In genomic region chr6:42236680-42237473, GRCh38 we compare ENCODE assay signal across 14 cellular contexts. TPM values are rescaled to one million over a fixed set of nuclear protein-coding genes. Genes with fewer than 3 reads are reported as not detected.
DNase-seq lines count a peak whose midpoint lies in the region; ATAC-seq and TF ChIP-seq lines count a peak whose summit lies in the region.
"Had no signal": no experiment of that assay in that cellular context is flagged by ENCODE, and none has a peak within 500 bp of the region (broad histone marks: within the 10 kb centered on the region; RNA-seq: fewer than 3 reads in every experiment).

No MANE protein-coding gene starts in this region.

- H3K27ac Mint-ChIP-seq in activated T-cell treated with anti-CD3 and anti-CD28 coated beads, Interleukin-2, amount 50 U/mL, for 72 hours: peak overlapping the region; percentile 78
- peak overlapping the region; percentile 85 for H3K27ac Mint-ChIP-seq in activated T-helper 17 cell treated with anti-CD3 and anti-CD28 coated beads, Interleukin-2, amount 50 U/mL, for 72 hours
- peak overlapping the region; percentile 66 for H3K27ac Mint-ChIP-seq in stimulated activated naive B cell treated with anti-CD40 and anti-IgM and Interleukin-4, amounts not matched to agents 10 μg/mL and 1 μg/mL and 100 μg/mL, for 72 hours

- peaks cover 30% of the 10 kb centered on the region for H3K4me1 Mint-ChIP-seq in activated T-cell treated with anti-CD3 and anti-CD28 coated beads, Interleukin-2, amount 50 U/mL, for 72 hours (ENCODE audit: low read depth)
- peaks cover 6% of the 10 kb centered on the region for H3K4me1 Mint-ChIP-seq in activated T-helper 17 cell treated with anti-CD3 and anti-CD28 coated beads, Interleukin-2, amount 50 U/mL, for 72 hours
- H3K4me1 Mint-ChIP-seq in stimulated activated naive B cell treated with anti-CD40 and anti-IgM and Interleukin-4, amounts not matched to agents 10 μg/mL and 1 μg/mL and 100 μg/mL, for 72 hours: peaks cover 25 to 34% of the 10 kb centered on the region in 2 donors

- no peak for DNase-seq in activated T-cell treated with anti-CD3 and anti-CD28 coated beads, Interleukin-2, amount 50 U/mL, for 72 hours
- DNase-seq in activated T-cell treated with anti-CD3 and anti-CD28 coated beads, Interleukin-2, amount 50 U/mL, for 1 hour: no peak
- DNase-seq in GM20000 (ENCODE audit: low spot score) (peak; percentile 64), iPS-NIHi11 (ENCODE audit: low spot score) (no peak)
- no peak for DNase-seq in stimulated activated naive B cell treated with anti-CD40 and anti-IgM and Interleukin-4, amounts not matched to agents 10 μg/mL and 1 μg/mL and 100 μg/mL, for 72 hours
- DNase-seq: activated CD4-positive, alpha-beta T cell treated with anti-CD3 and anti-CD28 coated beads for 48 hours; activated gamma-delta T cell treated with Interleukin-2 at 50 U/mL for 16 hours; NCI-H1694; NCI-H524 treated with DMSO at 0.1 percent for 48 hours; occipital lobe; Peyer's patch had no signal

- ATAC-seq in activated T-cell treated with anti-CD3 and anti-CD28 coated beads, Interleukin-2, amount 50 U/mL, for 72 hours (replicated peaks in 1 of 2): peak; percentile 76 to 83
- ATAC-seq in activated T-helper 17 cell treated with anti-CD3 and anti-CD28 coated beads, Interleukin-2, amount 50 U/mL, for 72 hours (replicated peaks): peak; percentile 82
- ATAC-seq in stimulated activated naive B cell treated with anti-CD40 and anti-IgM and Interleukin-4, amounts not matched to agents 10 μg/mL and 1 μg/mL and 100 μg/mL, for 72 hours (replicated peaks): peak; percentile 20 to 56
- no peak for ATAC-seq in HG03108 (IDR thresholded peaks at IDR 0.05; ENCODE audit: unreplicated experiment)
- no peak for ATAC-seq in esophagus mucosa

- peaks cover 6 to 14% of the 10 kb centered on the region in 2 donors for H3K36me3 Mint-ChIP-seq in activated T-cell treated with anti-CD3 and anti-CD28 coated beads, Interleukin-2, amount 50 U/mL, for 72 hours (ENCODE audit: insufficient read depth in 2 of 2)
- H3K36me3 Mint-ChIP-seq in activated T-helper 17 cell treated with anti-CD3 and anti-CD28 coated beads, Interleukin-2, amount 50 U/mL, for 72 hours (ENCODE audit: low read depth): peaks cover 65% of the 10 kb centered on the region
- peaks cover 0 to 4% of the 10 kb centered on the region in 2 donors for H3K36me3 Mint-ChIP-seq in stimulated activated naive B cell treated with anti-CD40 and anti-IgM and Interleukin-4, amounts not matched to agents 10 μg/mL and 1 μg/mL and 100 μg/mL, for 72 hours

- peak overlapping the region; percentile 20 to 49 for H3K4me3 Mint-ChIP-seq in activated T-cell treated with anti-CD3 and anti-CD28 coated beads, Interleukin-2, amount 50 U/mL, for 72 hours
- H3K4me3 Mint-ChIP-seq in activated T-helper 17 cell treated with anti-CD3 and anti-CD28 coated beads, Interleukin-2, amount 50 U/mL, for 72 hours: peak overlapping the region; percentile 45
- H3K4me3 Mint-ChIP-seq in stimulated activated naive B cell treated with anti-CD40 and anti-IgM and Interleukin-4, amounts not matched to agents 10 μg/mL and 1 μg/mL and 100 μg/mL, for 72 hours: no peak overlapping the region

- H3K27me3 Mint-ChIP-seq in activated T-cell treated with anti-CD3 and anti-CD28 coated beads, Interleukin-2, amount 50 U/mL, for 72 hours (ENCODE audit: low read depth): no peaks in the 10 kb centered on the region
- H3K27me3 Mint-ChIP-seq in activated T-helper 17 cell treated with anti-CD3 and anti-CD28 coated beads, Interleukin-2, amount 50 U/mL, for 72 hours: no peaks in the 10 kb centered on the region
- H3K27me3 Mint-ChIP-seq in stimulated activated naive B cell treated with anti-CD40 and anti-IgM and Interleukin-4, amounts not matched to agents 10 μg/mL and 1 μg/mL and 100 μg/mL, for 72 hours: no peaks in the 10 kb centered on the region

- no peaks in the 10 kb centered on the region for H3K9me3 Mint-ChIP-seq in activated T-cell treated with anti-CD3 and anti-CD28 coated beads, Interleukin-2, amount 50 U/mL, for 72 hours
- no peaks in the 10 kb centered on the region for H3K9me3 Mint-ChIP-seq in activated T-helper 17 cell treated with anti-CD3 and anti-CD28 coated beads, Interleukin-2, amount 50 U/mL, for 72 hours
- H3K9me3 Mint-ChIP-seq in stimulated activated naive B cell treated with anti-CD40 and anti-IgM and Interleukin-4, amounts not matched to agents 10 μg/mL and 1 μg/mL and 100 μg/mL, for 72 hours: no peaks in the 10 kb centered on the region

- TF ChIP-seq CTCF in GM20000 (IDR thresholded peaks at IDR 0.05; ENCODE audit: extremely low read depth, missing control alignments): no peak

RNA-seq across cellular contexts. Expression of gene MRPS10, which starts 19.2 kb away (rescaled TPM):
- 10 to 100 TPM; 39.0 to 39.8 TPM for total RNA-seq in activated T-cell treated with anti-CD3 and anti-CD28 coated beads, Interleukin-2, amount 50 U/mL, for 72 hours
- 10 to 100 TPM; 23.9 to 42.3 TPM for total RNA-seq in activated T-helper 17 cell treated with anti-CD3 and anti-CD28 coated beads, Interleukin-2, amount 50 U/mL, for 72 hours
- 48.1 TPM for total RNA-seq in esophagus mucosa

RNA-seq across cellular contexts. Expression of gene GUCA1B, which starts 42.1 kb away (rescaled TPM):
- 1 to 10 TPM; 4.8 to 6.5 TPM for total RNA-seq in activated T-cell treated with anti-CD3 and anti-CD28 coated beads, Interleukin-2, amount 50 U/mL, for 72 hours
- 1 to 10 TPM; 1.1 to 2.4 TPM for total RNA-seq in activated T-helper 17 cell treated with anti-CD3 and anti-CD28 coated beads, Interleukin-2, amount 50 U/mL, for 72 hours
- total RNA-seq in esophagus mucosa: 0.16 TPM
- total RNA-seq: occipital lobe had no signal

Comparison
In these comparisons a context has a peak if more than half of its experiments do, and no peak if none do; other contexts are left out.
1. ATAC-seq: peak in activated T-cell treated with anti-CD3 and anti-CD28 coated beads, Interleukin-2, amount 50 U/mL, for 72 hours (2 of 2), activated T-helper 17 cell treated with anti-CD3 and anti-CD28 coated beads, Interleukin-2, amount 50 U/mL, for 72 hours (single experiment) and stimulated activated naive B cell treated with anti-CD40 and anti-IgM and Interleukin-4, amounts not matched to agents 10 μg/mL and 1 μg/mL and 100 μg/mL, for 72 hours (2 of 2); none in HG03108 (single experiment) and esophagus mucosa (single experiment).
2. H3K4me3 Mint-ChIP-seq: peak in activated T-cell treated with anti-CD3 and anti-CD28 coated beads, Interleukin-2, amount 50 U/mL, for 72 hours (2 of 2) and activated T-helper 17 cell treated with anti-CD3 and anti-CD28 coated beads, Interleukin-2, amount 50 U/mL, for 72 hours (single experiment); none in stimulated activated naive B cell treated with anti-CD40 and anti-IgM and Interleukin-4, amounts not matched to agents 10 μg/mL and 1 μg/mL and 100 μg/mL, for 72 hours (0 of 2).
3. Peak in every context shown above with its lines, with median percentiles within 50 percentile points of each other: H3K27ac Mint-ChIP-seq.